23 cellular contexts compared by ENCODE assay signal in the genomic region with DNA sequence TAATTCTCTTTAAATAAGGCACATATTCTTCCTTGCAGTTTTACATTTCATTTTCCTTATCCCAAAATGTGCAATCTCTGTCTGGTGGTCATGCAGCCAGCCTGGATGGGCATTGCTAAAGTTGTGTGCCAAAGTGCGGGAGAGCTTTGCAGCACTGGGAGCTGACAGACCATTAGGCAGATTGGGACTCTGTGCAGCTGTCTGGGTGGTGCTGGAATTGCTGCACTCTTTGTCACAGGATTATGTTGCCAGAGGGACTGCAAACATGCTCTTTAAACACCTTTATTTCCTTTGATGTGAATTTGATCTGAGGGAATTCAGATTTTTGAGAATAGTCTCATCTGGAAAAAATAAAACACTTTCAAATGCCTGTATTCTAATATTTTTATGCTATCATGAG.
"Had no signal": no experiment of that assay in that cellular context is flagged by ENCODE, and none has a peak within 500 bp of the region (broad histone marks: within the 10 kb centered on the region; RNA-seq: fewer than 3 reads in every experiment).

No MANE protein-coding gene starts in this region.

- H3K27me3 ChIP-seq: colonic mucosa, esophagus muscularis mucosa, foreskin keratinocyte, gastroesophageal sphincter, heart left ventricle, hepatocyte, right lobe of liver, upper lobe of left lung had no signal

- H3K4me2 ChIP-seq: hepatocyte had no signal

- H3K27ac ChIP-seq: colonic mucosa, esophagus muscularis mucosa, foreskin keratinocyte, gastroesophageal sphincter, heart left ventricle, hepatocyte, left lung, parathyroid adenoma, right lobe of liver, skin epidermis, spleen, thoracic aorta, tibial nerve, upper lobe of left lung had no signal

- H3K9ac ChIP-seq: parathyroid adenoma had no signal

- DNase-seq: colonic mucosa; effector memory CD4-positive, alpha-beta T cell; foreskin keratinocyte; heart left ventricle; kidney; left lung; mesenchymal stem cell; midbrain; naive thymus-derived CD8-positive, alpha-beta T cell; right lobe of liver; spleen; stimulated activated CD4-positive, alpha-beta T cell treated with anti-CD3 and anti-CD28 coated beads, Interleukin-4, amount 100 ng/mL, for 4 hours; stimulated activated naive CD8-positive, alpha-beta T cell treated with anti-CD3 and anti-CD28 coated beads, Interleukin-15, Interleukin-2, amounts not matched to agents 100 U/mL and 50 U/mL, for 24 hours; upper lobe of left lung had no signal

- H3K36me3 ChIP-seq: colonic mucosa, esophagus muscularis mucosa, gastroesophageal sphincter, heart left ventricle, left lung, right lobe of liver, spleen, thoracic aorta, tibial nerve, upper lobe of left lung had no signal

- H3K4me3 ChIP-seq: colonic mucosa, esophagus muscularis mucosa, gastroesophageal sphincter, heart left ventricle, hepatocyte, left lung, right lobe of liver, skin epidermis, spleen, thoracic aorta, tibial nerve, upper lobe of left lung had no signal

- FAIRE-seq: urothelium cell line had no signal

- H3K9me3 ChIP-seq: colonic mucosa, esophagus muscularis mucosa, gastroesophageal sphincter, heart left ventricle, left lung, right lobe of liver, spleen, thoracic aorta, tibial nerve, upper lobe of left lung had no signal

- ATAC-seq: foreskin keratinocyte; gastroesophageal sphincter; heart left ventricle; left lung; naive thymus-derived CD8-positive, alpha-beta T cell; right lobe of liver; stimulated activated memory B cell treated with anti-CD40 and anti-IgM and Interleukin-4, amounts not matched to agents 10 μg/mL and 1 μg/mL and 100 μg/mL, for 72 hours; stimulated activated naive CD8-positive, alpha-beta T cell treated with anti-CD3 and anti-CD28 coated beads, Interleukin-15, Interleukin-2, amounts not matched to agents 100 U/mL and 50 U/mL, for 24 hours had no signal

- H2AFZ ChIP-seq: hepatocyte, parathyroid adenoma had no signal

- H3K4me1 ChIP-seq: colonic mucosa, esophagus muscularis mucosa, foreskin keratinocyte, gastroesophageal sphincter, heart left ventricle, left lung, parathyroid adenoma, right lobe of liver, spleen, tibial nerve, upper lobe of left lung had no signal

- H3K79me2 ChIP-seq: hepatocyte, parathyroid adenoma had no signal
